ENCODE assay signal across 8 cellular contexts in the genomic region with DNA sequence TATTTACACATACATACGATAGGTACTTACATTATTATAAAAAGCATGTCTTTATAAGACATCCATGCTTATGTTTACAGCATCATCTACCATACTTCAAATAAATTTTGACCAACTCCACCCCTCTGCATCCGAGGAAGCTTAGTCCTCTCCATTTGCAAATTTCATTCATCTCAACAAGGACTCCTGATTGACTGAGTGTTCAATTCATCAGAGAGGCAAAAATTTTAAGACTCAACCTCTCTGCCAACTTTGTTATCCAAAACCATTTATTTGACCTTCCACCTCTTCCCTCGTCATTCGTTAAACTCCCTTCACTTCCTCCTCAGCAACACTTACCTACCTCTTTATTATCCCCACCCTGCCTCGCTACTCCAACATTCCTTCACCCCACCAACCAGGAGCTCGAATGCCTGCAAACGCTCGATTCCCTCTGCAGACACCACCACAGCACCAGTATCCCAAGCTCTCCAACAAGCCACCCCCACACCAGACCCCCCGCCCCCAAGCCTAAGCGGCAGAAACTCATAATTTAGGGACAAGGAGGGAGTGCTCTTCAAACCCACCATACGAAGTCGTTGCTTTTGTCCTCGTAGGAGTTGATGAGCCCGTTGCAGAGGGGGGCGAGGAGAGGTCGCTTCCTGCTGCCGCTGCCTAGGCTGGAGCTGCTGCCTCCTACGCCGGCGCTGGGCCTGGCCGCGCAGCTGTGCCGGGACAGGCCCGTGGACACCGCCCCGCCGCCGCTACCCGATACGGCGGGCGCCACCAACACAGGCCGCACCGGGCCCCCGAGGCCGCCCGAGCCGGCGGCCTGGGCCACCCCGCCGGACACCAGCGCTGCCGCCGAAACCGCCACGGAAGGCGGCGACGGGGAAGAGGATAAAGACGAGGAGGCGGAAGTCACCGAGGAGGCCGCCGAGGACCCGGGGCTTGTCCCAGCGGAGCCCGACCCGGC. TPM values are rescaled to one million over a fixed set of nuclear protein-coding genes. Genes with fewer than 3 reads are reported as not detected.
DNase-seq lines count a peak whose midpoint lies in the region; ATAC-seq and TF ChIP-seq lines count a peak whose summit lies in the region.

No MANE protein-coding gene starts in this region.

- H3K9me3 ChIP-seq in ES-I3 (ENCODE audit: control insufficient read depth, insufficient read depth, low read length): no peaks in the 10 kb centered on the region

- POLR2A ChIA-PET in T-cell (lab: Charles Lee): interaction anchor here (0.6 to 1.1 kb wide), 2 partner anchors 11 to 261 kb away, joined by 3 read pairs; no protein-coding TSS in a partner anchor

- H3K4me1 ChIP-seq in ES-I3 (ENCODE audit: insufficient read depth, low read length): peaks cover 12% of the 10 kb centered on the region

- no peaks in the 10 kb centered on the region for H3K36me3 ChIP-seq in ES-I3 (ENCODE audit: insufficient read depth, low read length)

- peak overlapping the region; percentile 95 to 99 (median 98) for H3K4me3 Mint-ChIP-seq in T-cell

- ATAC-seq in GM21423 (IDR thresholded peaks at IDR 0.05; ENCODE audit: unreplicated experiment) (peak; percentile 16), T-cell (replicated peaks in 1 of 4) (peak; percentile 11 to 32 (median 26))

- no peaks in the 10 kb centered on the region for H3K27me3 Mint-ChIP-seq in T-cell

- peaks cover 10% of the 10 kb centered on the region for H3K36me3 Mint-ChIP-seq in T-cell

- peak overlapping the region; percentile 93 for H3K4me3 ChIP-seq in choroid plexus epithelial cell (ENCODE audit: low read depth, low read length)

- H3K9me3 Mint-ChIP-seq in T-cell: no peaks in the 10 kb centered on the region

- peak overlapping the region; percentile 86 for H3K9ac ChIP-seq in ES-I3 (ENCODE audit: low read depth, low read length)

- DNase-seq in HS-27A (ENCODE audit: low read depth) (peak; percentile 15), T-cell (peak in 24 of 34 experiments; percentile 1 to 57 (median 34)), choroid plexus epithelial cell (ENCODE audit: low read depth) (peak; percentile 49), KG1 (lab: John Stamatoyannopoulos, UW) (no peak)
- DNase-seq in stimulated activated CD4-positive, alpha-beta T cell treated with anti-CD3 and anti-CD28 coated beads, Interleukin-4, amount 100 ng/mL, for 48 hours (ENCODE audit: low read depth in 2 of 2): peak; percentile 6 to 29

- TF ChIP-seq CTCF in choroid plexus epithelial cell (conservative IDR thresholded peaks at IDR 0.05; ENCODE audit: low read depth, low read length): no peak

- H3K27ac ChIP-seq in layer of hippocampus (ENCODE audit: low read depth, low read length): peak overlapping the region; percentile 91

- CTCF ChIA-PET in T-cell (lab: Charles Lee): interaction anchor here in 1 of 2 donors (0.6 kb wide), 1 partner anchor 125 kb away, joined by 3 read pairs; no protein-coding TSS in a partner anchor

- H3K4me1 Mint-ChIP-seq in T-cell: peaks cover 55 to 63% (median 55%) of the 10 kb centered on the region in 3 donors

- peak overlapping the region; percentile 94 to 96 for H3K27ac Mint-ChIP-seq in T-cell

- H3K27me3 ChIP-seq in layer of hippocampus (ENCODE audit: control insufficient read depth, insufficient read depth, low read length): no peaks in the 10 kb centered on the region

RNA-seq across cellular contexts. Expression of a gene that starts 0.8 kb away (rescaled TPM):
- 10 to 100 TPM; 38.7 to 49.0 (median 42.4) TPM for total RNA-seq in T-cell
